In the genomic region with DNA sequence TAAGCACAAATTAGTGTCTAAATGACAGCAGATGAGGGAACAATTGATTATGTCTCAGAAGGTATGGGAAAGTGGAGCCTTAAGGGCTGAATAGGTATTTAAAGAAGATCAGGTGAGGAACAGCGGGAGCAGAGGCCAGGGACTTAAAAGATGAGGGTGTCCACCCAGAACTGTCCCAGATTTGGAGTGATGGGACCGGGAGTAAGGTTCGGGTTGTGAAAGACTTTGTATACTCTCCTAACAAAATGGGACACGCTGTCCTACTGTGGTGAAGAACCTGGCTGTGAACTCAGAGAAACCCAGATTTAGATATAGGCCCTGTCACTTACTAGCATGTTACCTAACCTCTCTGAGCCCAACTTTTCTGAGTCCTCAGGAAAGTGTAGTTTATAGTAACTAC, we compare ENCODE assay signal across 22 cellular contexts.
DNase-seq lines count a peak whose midpoint lies in the region; ATAC-seq, FAIRE-seq and TF ChIP-seq lines count a peak whose summit lies in the region.
"Had no signal": no experiment of that assay in that cellular context is flagged by ENCODE, and none has a peak within 500 bp of the region (broad histone marks: within the 10 kb centered on the region; RNA-seq: fewer than 3 reads in every experiment).

No MANE protein-coding gene starts in this region.

- H3K4me3 Mint-ChIP-seq in MCF 10A (ENCODE audit: unreplicated experiment): no peak overlapping the region
- H3K4me3 Mint-ChIP-seq: B cell; CD4-positive, CD25-positive, alpha-beta regulatory T cell; CD8-positive, alpha-beta T cell; HFFc6 had no signal

- peaks cover 16% of the 10 kb centered on the region for H3K4me1 Mint-ChIP-seq in MCF 10A (ENCODE audit: insufficient read depth, unreplicated experiment)
- H3K4me1 Mint-ChIP-seq: CD4-positive, CD25-positive, alpha-beta regulatory T cell had no signal

- CTCF ChIA-PET in MCF 10A (lab: Yijun Ruan, JAX): no interaction called here
- CTCF ChIA-PET in HepG2 (lab: Yijun Ruan, JAX; ENCODE audit: low intra/inter-chr PET ratio, low total read pairs): no interaction called here

- no peaks in the 10 kb centered on the region for H3K79me2 ChIP-seq in HepG2 (ENCODE audit: insufficient read depth, low read length)

- no peak for FAIRE-seq in HepG2 (lab: Jason Lieb, UNC)
- FAIRE-seq: A204.1, G401.6, GM12892, H54 had no signal

- no peaks in the 10 kb centered on the region for H4K20me1 ChIP-seq in HepG2 (ENCODE audit: insufficient read depth, low read length)
- H4K20me1 ChIP-seq: BLaER1 had no signal

- peaks cover 6% of the 10 kb centered on the region for H3K36me3 Mint-ChIP-seq in MCF 10A (ENCODE audit: insufficient read depth, unreplicated experiment)
- H3K36me3 Mint-ChIP-seq: CD4-positive, CD25-positive, alpha-beta regulatory T cell; CD8-positive, alpha-beta T cell had no signal

- no TSS peak for BruUV-seq in MCF 10A (replicated peaks; lab: Mats Ljungman, UMichigan)
- no TSS peak for BruUV-seq in HepG2 (replicated peaks; lab: Mats Ljungman, UMichigan)

- 54% methylated on average over 4 of the region's 4 CpGs for whole genome bisulfite sequencing in liver
- 6% methylated on average over 4 of the region's 4 CpGs for WGBS in HepG2 (ENCODE audit: low lambda C conversion rate)

- TF ChIP-seq EP300 in HepG2 (IDR thresholded peaks at IDR 0.05; ENCODE audit: low read depth in 2 of 2, low read length in 2 of 2) (no peak), HepG2 (CRISPR knock-in tag; IDR thresholded peaks at IDR 0.05; ENCODE audit: borderline replicate concordance) (no peak)

- no peak overlapping the region for H3K4me3 ChIP-seq in breast epithelium
- no peak overlapping the region for H3K4me3 ChIP-seq in liver (ENCODE audit: low read depth in 1 of 3, low read length in 3 of 3)
- H3K4me3 ChIP-seq in HepG2 (replicated peaks in 1 of 3; ENCODE audit: insufficient read depth in 1 of 3, low read depth in 2 of 3, low read length in 3 of 3): no peak overlapping the region
- no peak overlapping the region for H3K4me3 ChIP-seq in gastrocnemius medialis
- H3K4me3 ChIP-seq: BLaER1, HAP-1 had no signal

- no peak for DNase-seq in MCF 10A (ENCODE audit: unreplicated experiment)
- DNase-seq in breast epithelium (ENCODE audit: low spot score in 2 of 2): no peak
- DNase-seq in HepG2 (ENCODE audit: low spot score): no peak
- DNase-seq in gastrocnemius medialis: peak; percentile 84 to 85
- no peak for DNase-seq in T-helper 2 cell
- DNase-seq: Caco-2; CD4-positive, CD25-positive, alpha-beta regulatory T cell; CD8-positive, alpha-beta T cell; DMS153; DND-41; GOT3; HFFc6 had no signal

- TF ChIP-seq RAD21 in liver (IDR thresholded peaks at IDR 0.05) (no peak), HepG2 (CRISPR knock-in tag; IDR thresholded peaks at IDR 0.05) (no peak)

- TF ChIP-seq POLR2A in breast epithelium (IDR thresholded peaks at IDR 0.05) (no peak), HepG2 (IDR thresholded peaks at IDR 0.05; ENCODE audit: insufficient read depth in 1 of 2, low read depth in 2 of 2, low read length in 2 of 2) (no peak), gastrocnemius medialis (IDR thresholded peaks at IDR 0.05) (peak in 1 of 2 donors; percentile 56)

- H2AFZ ChIP-seq in HepG2 (ENCODE audit: low read length): no peak overlapping the region

- POLR2A ChIA-PET in MCF 10A (lab: Yijun Ruan, JAX) (interaction anchor here (1.2 kb wide), 1 partner anchor 18 kb away, joined by 4 read pairs; no protein-coding TSS in a partner anchor), HepG2 (lab: Yijun Ruan, JAX) (no interaction called here)

- no peak for ATAC-seq in HepG2
- ATAC-seq in gastrocnemius medialis: peak; percentile 96 to 98
- ATAC-seq: CD8-positive, alpha-beta T cell had no signal

- H3K27me3 Mint-ChIP-seq in MCF 10A (ENCODE audit: insufficient read depth, unreplicated experiment): no peaks in the 10 kb centered on the region
- H3K27me3 Mint-ChIP-seq: B cell had no signal

- no peak for TF ChIP-seq CTCF in MCF 10A (IDR thresholded peaks at IDR 0.05; ENCODE audit: unreplicated experiment)
- TF ChIP-seq CTCF in breast epithelium (IDR thresholded peaks at IDR 0.05): no peak
- TF ChIP-seq CTCF in liver (IDR thresholded peaks at IDR 0.05; ENCODE audit: low read depth, low read length, missing input control): no peak
- no peak for TF ChIP-seq CTCF in HepG2 (CRISPR knock-in tag; IDR thresholded peaks at IDR 0.05)
- TF ChIP-seq CTCF in gastrocnemius medialis (IDR thresholded peaks at IDR 0.05 in 4 of 5, conservative IDR thresholded peaks at IDR 0.05 in 1 of 5): no peak

- H3K9me3 ChIP-seq in breast epithelium (no peaks in the 10 kb centered on the region), liver (ENCODE audit: control insufficient read depth in 4 of 4, low read length in 3 of 4) (no peaks in the 10 kb centered on the region), HepG2 (ENCODE audit: low read length) (no peaks in the 10 kb centered on the region), gastrocnemius medialis (no peaks in the 10 kb centered on the region)
- H3K9me3 ChIP-seq: BLaER1, Caco-2, HAP-1 had no signal

- intact Hi-C loops in MCF 10A (cut with micrococcal nuclease) (no loop called here), breast epithelium (cut with DNase I; ENCODE audit: low total_unique reads) (no loop called here), HepG2 (cut with micrococcal nuclease; ENCODE audit: unreplicated experiment) (no loop called here), gastrocnemius medialis (cut with DNase I; ENCODE audit: low total_unique reads) (no loop called here)

- H3K27ac Mint-ChIP-seq in MCF 10A (ENCODE audit: low read depth, unreplicated experiment): peak overlapping the region; percentile 5
- H3K27ac Mint-ChIP-seq: B cell; CD4-positive, CD25-positive, alpha-beta regulatory T cell; CD8-positive, alpha-beta T cell; HFFc6 had no signal

- H3K27ac ChIP-seq in breast epithelium (no peak overlapping the region), liver (ENCODE audit: low read depth in 1 of 2, low read length in 2 of 2) (no peak overlapping the region), HepG2 (ENCODE audit: extremely low read length, insufficient read depth, low read length) (no peak overlapping the region), gastrocnemius medialis (peak overlapping the region; percentile 76 to 96 (median 90))
- H3K27ac ChIP-seq: 22Rv1, BLaER1, C4-2B had no signal

- H3K4me2 ChIP-seq in HepG2 (ENCODE audit: low read depth, low read length): no peak overlapping the region
- H3K4me2 ChIP-seq: BLaER1 had no signal

- H3K27me3 ChIP-seq in breast epithelium: no peaks in the 10 kb centered on the region
- H3K27me3 ChIP-seq in liver (ENCODE audit: control insufficient read depth in 4 of 4, insufficient read depth in 4 of 4, low read length in 3 of 4): no peaks in the 10 kb centered on the region
- H3K27me3 ChIP-seq in HepG2 (ENCODE audit: control insufficient read depth in 1 of 2, insufficient read depth in 2 of 2, low read length in 2 of 2): no peaks in the 10 kb centered on the region; a peak in 1 of 5 replicates
- no peaks in the 10 kb centered on the region for H3K27me3 ChIP-seq in gastrocnemius medialis
- H3K27me3 ChIP-seq: BLaER1 had no signal

- H3K9me3 Mint-ChIP-seq in MCF 10A (ENCODE audit: unreplicated experiment): no peaks in the 10 kb centered on the region
- H3K9me3 Mint-ChIP-seq: CD8-positive, alpha-beta T cell; HFFc6 had no signal

- H3K36me3 ChIP-seq in breast epithelium (no peaks in the 10 kb centered on the region), liver (ENCODE audit: control insufficient read depth in 4 of 4, insufficient read depth in 3 of 4, low read depth in 1 of 4, low read length in 3 of 4) (no peaks in the 10 kb centered on the region), HepG2 (replicated peaks in 1 of 2; ENCODE audit: control insufficient read depth in 1 of 2, insufficient read depth in 2 of 2, low read length in 2 of 2) (no peaks in the 10 kb centered on the region), gastrocnemius medialis (no peaks in the 10 kb centered on the region)
- H3K36me3 ChIP-seq: BLaER1, HAP-1 had no signal

- H3K4me1 ChIP-seq in breast epithelium (no peaks in the 10 kb centered on the region), liver (ENCODE audit: control insufficient read depth in 4 of 4, insufficient read depth in 4 of 4, low read length in 3 of 4) (no peaks in the 10 kb centered on the region), HepG2 (ENCODE audit: insufficient read depth, low read length) (no peaks in the 10 kb centered on the region), gastrocnemius medialis (peaks cover 50 to 82% of the 10 kb centered on the region in 2 donors)
- H3K4me1 ChIP-seq: BLaER1, Caco-2, HAP-1 had no signal

- H3K9ac ChIP-seq in liver (ENCODE audit: low read depth in 1 of 2, low read length in 2 of 2) (no peak overlapping the region), HepG2 (ENCODE audit: insufficient read depth, low read depth, low read length) (no peak overlapping the region)
- H3K9ac ChIP-seq: BLaER1 had no signal

- in situ Hi-C loops in HepG2 (cut with HindIII; ENCODE audit: extremely low pct_ligation_motif_present, low pct_unique_long_range_greater_than_20kb) (no loop called here), gastrocnemius medialis (cut with MboI; ENCODE audit: low sequenced_read_pairs in 4 of 4) (no loop called here)

TF ChIP-seq in liver, 16 proteins besides CTCF, POLR2A, EP300 and RAD21 (continues in another document):
- TF ChIP-seq HNF4G (IDR thresholded peaks at IDR 0.05): no peak
- no peak for TF ChIP-seq FOXA2 (IDR thresholded peaks at IDR 0.05)
- TF ChIP-seq TAF1 (conservative IDR thresholded peaks at IDR 0.05): no peak
- no peak for TF ChIP-seq EGR1 (IDR thresholded peaks at IDR 0.05; ENCODE audit: low read depth in 2 of 2)
- no peak for TF ChIP-seq GABPA (IDR thresholded peaks at IDR 0.05 in 1 of 2, conservative IDR thresholded peaks at IDR 0.05 in 1 of 2)
- TF ChIP-seq JUND (IDR thresholded peaks at IDR 0.05): no peak
- TF ChIP-seq YY1 (IDR thresholded peaks at IDR 0.05): no peak
- peak; percentile 34 for TF ChIP-seq SP1 (IDR thresholded peaks at IDR 0.05)

TF ChIP-seq in HepG2, 621 proteins besides CTCF, POLR2A, EP300 and RAD21:
- TF ChIP-seq NFYB (CRISPR knock-in tag; IDR thresholded peaks at IDR 0.05) (no peak), POLR2AphosphoS2 (IDR thresholded peaks at IDR 0.05; ENCODE audit: low read depth, low read length) (no peak)
TF ChIP-seq in HepG2: peak in this region for 0.

Comparison
In these comparisons a context has a peak if more than half of its experiments do, and no peak if none do; other contexts are left out.
1. DNase-seq: peak in gastrocnemius medialis (2 of 2); none in MCF 10A (single experiment), breast epithelium (0 of 2), HepG2 (single experiment) and T-helper 2 cell (0 of 5).
2. H3K27ac ChIP-seq: peak in gastrocnemius medialis (4 of 4); none in breast epithelium (0 of 2), liver (0 of 2) and HepG2 (single experiment).